Comparison of ENCODE assay signal across 7 cellular contexts in genomic region chr9:124771021-124771866, GRCh38.
DNase-seq lines count a peak whose midpoint lies in the region; ATAC-seq, FAIRE-seq and TF ChIP-seq lines count a peak whose summit lies in the region.

Gene NR6A1 (minus strand): TSS chr9:124771311.

- peak within 1 kb of the TSS; percentile 73 for H3K4me3 ChIP-seq in retinal pigment epithelial cell (ENCODE audit: low read length)

- TF ChIP-seq CTCF in retinal pigment epithelial cell (conservative IDR thresholded peaks at IDR 0.05; ENCODE audit: low read depth, low read length), result no peak

- DNase-seq in GM18507 (ENCODE audit: extremely low spot score, insufficient read length, low read depth), result peak; percentile 96
- DNase-seq in NCI-H2029 (lab: John Stamatoyannopoulos, UW), result peak; percentile 96
- DNase-seq in T-helper 9 cell, result peak; percentile 90
- peak; percentile 98 for DNase-seq in astrocyte of the hippocampus (ENCODE audit: low read depth, low spot score)
- DNase-seq in hippocampal formation (lab: John Stamatoyannopoulos, UW), result peak; percentile 93 to 95
- peak; percentile 81 for DNase-seq in retinal pigment epithelial cell (ENCODE audit: low read depth)

- ATAC-seq in HG02970 (IDR thresholded peaks at IDR 0.05; ENCODE audit: low FRiP score, unreplicated experiment), result peak; percentile 89

- FAIRE-seq in GM18507 (lab: Jason Lieb, UNC), result peak; percentile 93

Comparison
In these comparisons a context has a peak if more than half of its experiments do, and no peak if none do; other contexts are left out.
1. Peak in every context shown above with its lines: DNase-seq, ATAC-seq and H3K4me3 ChIP-seq.